10 cellular contexts compared by ENCODE assay signal in the genomic region with DNA sequence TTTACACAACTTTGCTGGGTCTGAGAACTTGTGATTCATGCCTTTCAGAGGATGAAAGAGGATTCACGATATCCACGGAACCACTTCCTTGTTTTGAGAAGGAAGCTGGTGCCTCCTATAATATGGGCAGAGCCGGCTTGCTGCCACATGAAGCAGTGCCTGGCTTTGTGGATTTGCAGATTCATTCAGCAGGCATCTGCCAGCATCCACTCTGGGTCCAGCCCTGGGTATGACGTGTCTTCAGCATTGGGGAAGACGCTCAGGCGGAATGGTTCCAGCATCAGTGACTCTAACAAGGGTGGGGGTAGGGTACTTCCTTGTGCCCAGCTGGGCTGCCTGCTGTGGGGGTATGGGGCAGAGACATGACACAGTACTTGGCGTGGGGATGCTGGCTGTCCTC.
DNase-seq lines count a peak whose midpoint lies in the region; ATAC-seq, FAIRE-seq and TF ChIP-seq lines count a peak whose summit lies in the region.
"Had no signal": no experiment of that assay in that cellular context is flagged by ENCODE, and none has a peak within 500 bp of the region (broad histone marks: within the 10 kb centered on the region; RNA-seq: fewer than 3 reads in every experiment).

No MANE protein-coding gene starts in this region.

- peak overlapping the region; percentile 63 for H2AFZ ChIP-seq in K562 (ENCODE audit: low read depth, low read length)
- peak overlapping the region; percentile 21 for H2AFZ ChIP-seq in mesenchymal stem cell (ENCODE audit: low read depth, low read length)

- H3K9me3 Mint-ChIP-seq in endothelial cell (ENCODE audit: unreplicated experiment) = no peaks in the 10 kb centered on the region

- H3K27ac Mint-ChIP-seq in endothelial cell (ENCODE audit: unreplicated experiment) = no peak overlapping the region

- peak overlapping the region in 1 of 2 experiments; percentile 28 for H3K23ac ChIP-seq in mesenchymal stem cell (ENCODE audit: low read length in 2 of 2)

- H3K4me3 ChIP-seq in K562 = no peak overlapping the region
- no peak overlapping the region for H3K4me3 ChIP-seq in mesenchymal stem cell (ENCODE audit: insufficient read depth in 1 of 2, low read depth in 1 of 2, low read length in 2 of 2)

- peak overlapping the region; percentile 75 to 93 for H3K4ac ChIP-seq in mesenchymal stem cell (ENCODE audit: low read depth in 1 of 2, low read length in 2 of 2)

- peaks cover 4% of the 10 kb centered on the region for H3K27me3 Mint-ChIP-seq in endothelial cell (ENCODE audit: unreplicated experiment)

- no peak overlapping the region for H3K4me2 ChIP-seq in K562 (ENCODE audit: insufficient read depth, low read length)
- H3K4me2 ChIP-seq in mesenchymal stem cell (ENCODE audit: low read length, poor library complexity, severe bottlenecking) = no peak overlapping the region
- H3K4me2 ChIP-seq: KMS-11 had no signal

- H3K9me3 ChIP-seq in K562 (replicated peaks; ENCODE audit: control insufficient read depth, insufficient read depth, low read depth, low read length) (no peaks in the 10 kb centered on the region), mesenchymal stem cell (ENCODE audit: control insufficient read depth, low read length) (no peaks in the 10 kb centered on the region)

- no peaks in the 10 kb centered on the region for H3K27me3 ChIP-seq in K562 (ENCODE audit: control insufficient read depth in 2 of 2, insufficient read depth in 2 of 2, low read length in 2 of 2)
- peaks cover 0 to 33% of the 10 kb centered on the region in 2 experiments for H3K27me3 ChIP-seq in mesenchymal stem cell (ENCODE audit: control insufficient read depth in 1 of 2, insufficient read depth in 1 of 2, low read length in 2 of 2)

- peak overlapping the region; percentile 74 to 92 for H3K18ac ChIP-seq in mesenchymal stem cell (ENCODE audit: low read depth in 1 of 2, low read length in 2 of 2)

- TF ChIP-seq EP300 in K562 (IDR thresholded peaks at IDR 0.05; ENCODE audit: low read length) = no peak

- POLR2A ChIA-PET in K562 (lab: Yijun Ruan, JAX) = no interaction called here

- peak overlapping the region in 1 of 2 experiments; percentile 38 for H3K14ac ChIP-seq in mesenchymal stem cell (ENCODE audit: low read length in 2 of 2)

- TF ChIP-seq RAD21 in K562 (CRISPR knock-in tag; conservative IDR thresholded peaks at IDR 0.05 in 1 of 2, IDR thresholded peaks at IDR 0.05 in 1 of 2) = no peak

- no peaks in the 10 kb centered on the region for H3K36me3 Mint-ChIP-seq in endothelial cell (ENCODE audit: low read depth, unreplicated experiment)
- H3K36me3 Mint-ChIP-seq: brain had no signal

- H2AK5ac ChIP-seq in mesenchymal stem cell (ENCODE audit: low read length, severe bottlenecking) = no peak overlapping the region

- H3K27ac ChIP-seq in K562 (ENCODE audit: extremely low read depth, low read depth, low read length) = no peak overlapping the region
- H3K27ac ChIP-seq in mesenchymal stem cell (ENCODE audit: low read length, poor library complexity, severe bottlenecking) = no peak overlapping the region
- H3K27ac ChIP-seq: KMS-11 had no signal

- peak overlapping the region; percentile 95 to 99 for H2BK12ac ChIP-seq in mesenchymal stem cell (ENCODE audit: low read length in 2 of 2)

- no peak overlapping the region for H3K4me3 Mint-ChIP-seq in endothelial cell (ENCODE audit: unreplicated experiment)
- H3K4me3 Mint-ChIP-seq: brain had no signal

- CTCF ChIA-PET in K562 (lab: Yijun Ruan, JAX; ENCODE audit: low intra/inter-chr PET ratio) = no interaction called here

- peak overlapping the region; percentile 95 for H4K8ac ChIP-seq in mesenchymal stem cell (ENCODE audit: low read length)

- H4K91ac ChIP-seq in mesenchymal stem cell (ENCODE audit: low read length) = peak overlapping the region; percentile 98

- no TSS peak for BruUV-seq in K562 (replicated peaks; lab: Mats Ljungman, UMichigan)

- peak; percentile 34 for DNase-seq in Ammon's horn (ENCODE audit: low spot score)
- DNase-seq in LoVo (ENCODE audit: low spot score) = peak; percentile 59
- DNase-seq in K562 (ENCODE audit: extremely low read depth in 1 of 4, low spot score in 3 of 4) = no peak
- peak; percentile 71 for DNase-seq in mesenchymal stem cell
- no peak for DNase-seq in DMS79 treated with DMSO at 0.1 percent for 48 hours (lab: John Stamatoyannopoulos, UW)
- no peak for DNase-seq in endothelial cell (ENCODE audit: low spot score)

- no peak for FAIRE-seq in K562 (lab: Jason Lieb, UNC)

- H3K4me1 ChIP-seq in K562 (replicated peaks in 1 of 2; ENCODE audit: control insufficient read depth in 2 of 2, insufficient read depth in 2 of 2, low read length in 2 of 2) (peaks cover 37 to 40% of the 10 kb centered on the region in 2 experiments), mesenchymal stem cell (ENCODE audit: control insufficient read depth, insufficient read depth, low read depth, low read length) (peaks cover 3% of the 10 kb centered on the region)

- peak overlapping the region; percentile 40 for H2BK15ac ChIP-seq in mesenchymal stem cell (ENCODE audit: low read depth, poor library complexity, severe bottlenecking)

- TF ChIP-seq POLR2A in K562 (conservative IDR thresholded peaks at IDR 0.05) = no peak

- H3K79me2 ChIP-seq in K562 (ENCODE audit: control insufficient read depth, insufficient read depth, low read length) = no peaks in the 10 kb centered on the region

- intact Hi-C loops in K562 (cut with micrococcal nuclease) = no loop called here

- no peaks in the 10 kb centered on the region for H3K79me1 ChIP-seq in mesenchymal stem cell (replicated peaks; ENCODE audit: low read length, poor library complexity, severe bottlenecking)

- no peaks in the 10 kb centered on the region for H3K9me1 ChIP-seq in K562 (ENCODE audit: control insufficient read depth, insufficient read depth, low read length)

- in situ Hi-C loops in K562 (cut with MboI) = no loop called here

- H3K4me1 Mint-ChIP-seq in endothelial cell (ENCODE audit: unreplicated experiment) = peaks cover 9% of the 10 kb centered on the region
- H3K4me1 Mint-ChIP-seq: brain had no signal

- ATAC-seq in K562 (no peak), HG03457 (IDR thresholded peaks at IDR 0.05; ENCODE audit: unreplicated experiment) (no peak), HG03039 (IDR thresholded peaks at IDR 0.05; ENCODE audit: unreplicated experiment) (no peak)

- H2BK5ac ChIP-seq in mesenchymal stem cell (ENCODE audit: low read depth, low read length, poor library complexity, severe bottlenecking) = no peak overlapping the region

- H3K9ac ChIP-seq in K562 (ENCODE audit: insufficient read depth in 1 of 2, low read depth in 2 of 2, low read length in 2 of 2) (peak overlapping the region in 1 of 2 experiments; percentile 24; a peak in 1 of 4 replicates), mesenchymal stem cell (ENCODE audit: low read length) (no peak overlapping the region)
- H3K9ac ChIP-seq: KMS-11 had no signal

- WGBS in K562 (ENCODE audit: insufficient coverage, low coverage, missing lambda C conversion rate) = 65% methylated on average over 7 of the region's 7 CpGs
- WGBS in mesenchymal stem cell = 36% methylated on average over 7 of the region's 7 CpGs

- no peaks in the 10 kb centered on the region for H4K20me1 ChIP-seq in K562 (replicated peaks; ENCODE audit: control insufficient read depth, insufficient read depth, low read length)

- H2BK120ac ChIP-seq in mesenchymal stem cell (ENCODE audit: low read depth, low read length) = peak overlapping the region; percentile 93

- no peaks in the 10 kb centered on the region for H3K36me3 ChIP-seq in K562 (ENCODE audit: control insufficient read depth, insufficient read depth, low read length)
- H3K36me3 ChIP-seq in mesenchymal stem cell (ENCODE audit: control insufficient read depth in 1 of 2, insufficient read depth in 2 of 2, low read depth in 1 of 2, low read length in 2 of 2) = no peaks in the 10 kb centered on the region

- TF ChIP-seq CTCF in K562 (IDR thresholded peaks at IDR 0.05 in 2 of 3, conservative IDR thresholded peaks at IDR 0.05 in 1 of 3; ENCODE audit: insufficient read depth in 2 of 3, low read depth in 1 of 3, low read length in 3 of 3) (no peak), endothelial cell (IDR thresholded peaks at IDR 0.05; ENCODE audit: unreplicated experiment) (no peak)

TF ChIP-seq in K562, 482 proteins besides CTCF, POLR2A, EP300 and RAD21:
- TF ChIP-seq TCF3 (CRISPR knock-in tag; IDR thresholded peaks at IDR 0.05) (no peak), CBX5 (IDR thresholded peaks at IDR 0.05; ENCODE audit: borderline replicate concordance, low read depth) (no peak), SPI1 (IDR thresholded peaks at IDR 0.05; ENCODE audit: borderline replicate concordance, low read depth, low read length) (peak; percentile 77)
- TF ChIP-seq, protein P1, sequence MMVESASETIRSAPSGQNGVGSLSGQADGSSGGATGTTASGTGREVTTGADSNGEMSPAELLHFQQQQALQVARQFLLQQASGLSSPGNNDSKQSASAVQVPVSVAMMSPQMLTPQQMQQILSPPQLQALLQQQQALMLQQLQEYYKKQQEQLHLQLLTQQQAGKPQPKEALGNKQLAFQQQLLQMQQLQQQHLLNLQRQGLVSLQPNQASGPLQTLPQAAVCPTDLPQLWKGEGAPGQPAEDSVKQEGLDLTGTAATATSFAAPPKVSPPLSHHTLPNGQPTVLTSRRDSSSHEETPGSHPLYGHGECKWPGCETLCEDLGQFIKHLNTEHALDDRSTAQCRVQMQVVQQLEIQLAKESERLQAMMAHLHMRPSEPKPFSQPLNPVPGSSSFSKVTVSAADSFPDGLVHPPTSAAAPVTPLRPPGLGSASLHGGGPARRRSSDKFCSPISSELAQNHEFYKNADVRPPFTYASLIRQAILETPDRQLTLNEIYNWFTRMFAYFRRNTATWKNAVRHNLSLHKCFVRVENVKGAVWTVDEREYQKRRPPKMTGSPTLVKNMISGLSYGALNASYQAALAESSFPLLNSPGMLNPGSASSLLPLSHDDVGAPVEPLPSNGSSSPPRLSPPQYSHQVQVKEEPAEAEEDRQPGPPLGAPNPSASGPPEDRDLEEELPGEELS (CRISPR knock-in tag; IDR thresholded peaks at IDR 0.05; ENCODE audit: borderline replicate concordance) = 0 out of 2 replicates have a peak, but pooled peaks have one; percentile 16

Comparison
In these comparisons a context has a peak if more than half of its experiments do, and no peak if none do; other contexts are left out.
1. DNase-seq: peak in Ammon's horn (single experiment), LoVo (single experiment) and mesenchymal stem cell (single experiment); none in K562 (0 of 4), DMS79 treated with DMSO at 0.1 percent for 48 hours (single experiment) and endothelial cell (single experiment).